1 cellular context compared by ENCODE assay signal in the genomic region with DNA sequence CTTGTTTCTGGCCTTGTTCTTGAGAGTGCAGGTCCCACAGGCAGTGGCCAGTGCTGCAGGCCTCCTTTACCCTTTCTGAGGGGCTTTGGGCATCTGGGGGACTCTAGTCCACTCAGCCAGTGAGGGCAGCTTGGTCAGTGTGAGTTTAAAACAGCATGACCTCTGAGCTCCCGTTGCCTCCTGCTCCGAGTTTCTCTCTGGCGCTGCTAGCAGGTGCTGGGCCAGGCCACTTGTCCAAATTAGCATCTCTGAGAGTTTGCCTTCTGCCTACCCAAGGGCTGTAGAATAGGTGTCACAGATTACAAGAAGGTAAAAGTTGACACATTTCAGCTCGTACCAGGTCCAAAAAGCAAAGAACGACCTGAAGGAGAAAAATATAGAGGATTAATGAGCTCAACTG.
TF ChIP-seq lines count a peak whose summit lies in the region.

No MANE protein-coding gene starts in this region.

TF ChIP-seq in H1, 55 proteins besides CTCF, POLR2A, EP300 and RAD21:
- TF ChIP-seq HDAC2 (IDR thresholded peaks at IDR 0.05; ENCODE audit: borderline replicate concordance in 1 of 2, low read depth in 2 of 2, low read length in 2 of 2) (no peak), PHF8 (conservative IDR thresholded peaks at IDR 0.05; ENCODE audit: low read depth, low read length) (no peak), NANOG (IDR thresholded peaks at IDR 0.05; ENCODE audit: insufficient read depth, low read depth, low read length, poor library complexity, severe bottlenecking) (no peak), TEAD4 (IDR thresholded peaks at IDR 0.05; ENCODE audit: low read depth, low read length) (no peak), SAP30 (IDR thresholded peaks at IDR 0.05; ENCODE audit: insufficient read depth, insufficient replicate concordance, low read length) (no peak), POU5F1 (IDR thresholded peaks at IDR 0.05; ENCODE audit: low read depth, low read length) (no peak), CHD1 (IDR thresholded peaks at IDR 0.05; ENCODE audit: low read depth, low read length) (no peak), SP4 (IDR thresholded peaks at IDR 0.05; ENCODE audit: low read length) (no peak), ZNF274 (IDR thresholded peaks at IDR 0.05; ENCODE audit: borderline replicate concordance, extremely low read depth, low read length) (no peak)
- TF ChIP-seq, protein P1, sequence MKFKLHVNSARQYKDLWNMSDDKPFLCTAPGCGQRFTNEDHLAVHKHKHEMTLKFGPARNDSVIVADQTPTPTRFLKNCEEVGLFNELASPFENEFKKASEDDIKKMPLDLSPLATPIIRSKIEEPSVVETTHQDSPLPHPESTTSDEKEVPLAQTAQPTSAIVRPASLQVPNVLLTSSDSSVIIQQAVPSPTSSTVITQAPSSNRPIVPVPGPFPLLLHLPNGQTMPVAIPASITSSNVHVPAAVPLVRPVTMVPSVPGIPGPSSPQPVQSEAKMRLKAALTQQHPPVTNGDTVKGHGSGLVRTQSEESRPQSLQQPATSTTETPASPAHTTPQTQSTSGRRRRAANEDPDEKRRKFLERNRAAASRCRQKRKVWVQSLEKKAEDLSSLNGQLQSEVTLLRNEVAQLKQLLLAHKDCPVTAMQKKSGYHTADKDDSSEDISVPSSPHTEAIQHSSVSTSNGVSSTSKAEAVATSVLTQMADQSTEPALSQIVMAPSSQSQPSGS (IDR thresholded peaks at IDR 0.05; ENCODE audit: low read length) = no peak
